Comparison of ENCODE assay signal across 1 cellular context in the genomic region with DNA sequence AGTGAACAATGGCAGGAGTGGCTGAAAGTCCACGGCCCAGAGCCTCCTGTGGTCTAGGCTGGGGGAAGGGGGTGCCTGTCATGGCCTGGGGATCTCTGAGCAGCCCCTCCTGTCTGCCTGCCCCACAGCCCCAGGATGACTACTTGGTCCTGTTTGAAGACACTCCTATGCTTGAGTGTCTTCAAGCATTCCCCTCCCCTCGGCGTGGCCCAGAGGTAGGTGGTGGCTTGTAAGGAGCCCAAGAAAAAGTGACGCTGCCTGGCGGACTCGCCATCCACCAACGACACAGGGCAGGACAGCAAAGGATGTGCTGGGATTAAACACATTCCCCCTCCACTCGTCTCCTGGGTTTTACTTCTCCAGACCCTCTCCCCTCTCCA.
TF ChIP-seq lines count a peak whose summit lies in the region.

No MANE protein-coding gene starts in this region.

TF ChIP-seq in K562, 482 proteins besides CTCF, POLR2A, EP300 and RAD21:
- TF ChIP-seq FOXJ3 (CRISPR knock-in tag; IDR thresholded peaks at IDR 0.05) (no peak), ZNF76 (CRISPR knock-in tag; IDR thresholded peaks at IDR 0.05; ENCODE audit: borderline replicate concordance) (no peak), ZNF318 (IDR thresholded peaks at IDR 0.05; ENCODE audit: borderline replicate concordance in 1 of 2, low read depth in 1 of 2) (no peak), HSF4 (CRISPR knock-in tag; IDR thresholded peaks at IDR 0.05; ENCODE audit: borderline replicate concordance) (no peak), U2AF1 (optimal IDR thresholded peaks at IDR 0.05; ENCODE audit: low read depth, low read length) (no peak), GATA2 (CRISPR knock-in tag; IDR thresholded peaks at IDR 0.05) (no peak), ZNF282 (CRISPR knock-in tag; IDR thresholded peaks at IDR 0.05) (no peak), ELK3 (CRISPR knock-in tag; IDR thresholded peaks at IDR 0.05) (no peak), ZNF280A (IDR thresholded peaks at IDR 0.05; ENCODE audit: low read depth, partially characterized antibody) (no peak), ZNF592 (IDR thresholded peaks at IDR 0.05) (no peak), CBFB (CRISPR knock-in tag; IDR thresholded peaks at IDR 0.05) (no peak), CEBPG (CRISPR knock-in tag; IDR thresholded peaks at IDR 0.05) (no peak), CEBPG (tag; conservative IDR thresholded peaks at IDR 0.05 in 1 of 2, IDR thresholded peaks at IDR 0.05 in 1 of 2) (no peak)
- TF ChIP-seq, protein P1, sequence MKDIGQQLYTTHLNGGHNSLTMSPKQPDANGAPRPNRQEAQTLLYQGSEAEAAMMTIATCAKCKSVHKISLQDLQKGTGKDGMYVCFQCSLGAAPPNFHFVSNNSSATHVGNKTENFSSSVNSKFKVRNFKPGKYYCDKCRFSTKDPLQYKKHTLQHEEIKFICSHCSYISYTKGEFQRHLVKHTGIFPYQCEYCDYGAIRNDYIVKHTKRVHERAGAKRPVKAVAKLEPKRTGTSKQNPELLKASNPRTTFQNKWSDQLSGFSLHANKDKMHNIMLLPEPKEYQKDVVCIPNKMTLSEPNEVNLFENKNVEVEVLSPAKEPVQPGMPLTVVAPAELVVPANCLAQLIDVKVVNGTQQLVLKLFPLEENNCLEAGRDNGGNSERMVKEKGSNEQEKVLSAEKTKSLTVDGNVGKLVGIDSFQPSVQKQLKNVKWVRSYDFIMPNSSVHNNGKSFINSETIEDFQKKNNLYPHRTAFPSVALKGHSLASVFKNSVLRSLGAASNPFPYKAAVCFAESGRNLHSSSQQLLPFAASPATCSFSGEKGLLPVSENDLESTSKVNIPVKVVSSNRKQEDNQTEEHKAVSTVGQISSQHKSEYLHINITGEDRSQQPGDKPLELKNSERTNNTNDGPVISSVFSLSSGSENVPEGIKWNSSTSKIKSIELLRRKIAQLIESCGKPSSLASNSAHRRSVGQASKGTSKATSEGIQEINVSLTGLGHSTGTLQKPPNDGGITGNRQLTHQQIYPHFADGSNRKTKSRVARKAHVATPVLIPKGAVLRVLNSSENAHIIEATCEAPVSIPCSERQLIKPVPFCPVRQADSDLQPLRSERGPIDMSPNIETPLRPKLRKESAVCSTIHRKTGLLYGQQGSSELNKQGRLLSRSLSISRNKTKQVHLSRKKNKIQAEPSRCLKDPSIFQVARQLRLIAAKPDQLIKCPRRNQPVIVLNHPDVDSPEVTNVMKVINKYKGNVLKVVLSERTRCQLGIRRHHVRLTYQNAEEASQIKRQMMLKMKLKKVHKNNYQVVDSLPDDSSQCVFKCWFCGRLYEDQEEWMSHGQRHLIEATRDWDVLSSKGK (CRISPR knock-in tag; IDR thresholded peaks at IDR 0.05) = no peak
- TF ChIP-seq, protein P2, sequence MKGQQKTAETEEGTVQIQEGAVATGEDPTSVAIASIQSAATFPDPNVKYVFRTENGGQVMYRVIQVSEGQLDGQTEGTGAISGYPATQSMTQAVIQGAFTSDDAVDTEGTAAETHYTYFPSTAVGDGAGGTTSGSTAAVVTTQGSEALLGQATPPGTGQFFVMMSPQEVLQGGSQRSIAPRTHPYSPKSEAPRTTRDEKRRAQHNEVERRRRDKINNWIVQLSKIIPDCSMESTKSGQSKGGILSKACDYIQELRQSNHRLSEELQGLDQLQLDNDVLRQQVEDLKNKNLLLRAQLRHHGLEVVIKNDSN (CRISPR knock-in tag; IDR thresholded peaks at IDR 0.05) = no peak
- TF ChIP-seq, protein P3, sequence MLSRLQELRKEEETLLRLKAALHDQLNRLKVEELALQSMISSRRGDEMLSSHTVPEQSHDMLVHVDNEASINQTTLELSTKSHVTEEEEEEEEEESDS (CRISPR knock-in tag; IDR thresholded peaks at IDR 0.05) = no peak
- TF ChIP-seq, protein P4, sequence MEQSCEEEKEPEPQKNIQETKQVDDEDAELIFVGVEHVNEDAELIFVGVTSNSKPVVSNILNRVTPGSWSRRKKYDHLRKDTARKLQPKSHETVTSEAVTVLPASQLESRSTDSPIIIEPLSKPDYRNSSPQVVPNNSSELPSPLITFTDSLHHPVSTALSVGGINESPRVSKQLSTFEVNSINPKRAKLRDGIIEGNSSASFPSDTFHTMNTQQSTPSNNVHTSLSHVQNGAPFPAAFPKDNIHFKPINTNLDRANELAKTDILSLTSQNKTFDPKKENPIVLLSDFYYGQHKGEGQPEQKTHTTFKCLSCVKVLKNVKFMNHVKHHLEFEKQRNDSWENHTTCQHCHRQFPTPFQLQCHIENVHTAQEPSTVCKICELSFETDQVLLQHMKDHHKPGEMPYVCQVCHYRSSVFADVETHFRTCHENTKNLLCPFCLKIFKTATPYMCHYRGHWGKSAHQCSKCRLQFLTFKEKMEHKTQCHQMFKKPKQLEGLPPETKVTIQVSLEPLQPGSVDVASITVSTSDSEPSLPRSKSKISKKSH (CRISPR knock-in tag; IDR thresholded peaks at IDR 0.05) = no peak
